Comparison of ENCODE assay signal across 8 cellular contexts in the genomic region with DNA sequence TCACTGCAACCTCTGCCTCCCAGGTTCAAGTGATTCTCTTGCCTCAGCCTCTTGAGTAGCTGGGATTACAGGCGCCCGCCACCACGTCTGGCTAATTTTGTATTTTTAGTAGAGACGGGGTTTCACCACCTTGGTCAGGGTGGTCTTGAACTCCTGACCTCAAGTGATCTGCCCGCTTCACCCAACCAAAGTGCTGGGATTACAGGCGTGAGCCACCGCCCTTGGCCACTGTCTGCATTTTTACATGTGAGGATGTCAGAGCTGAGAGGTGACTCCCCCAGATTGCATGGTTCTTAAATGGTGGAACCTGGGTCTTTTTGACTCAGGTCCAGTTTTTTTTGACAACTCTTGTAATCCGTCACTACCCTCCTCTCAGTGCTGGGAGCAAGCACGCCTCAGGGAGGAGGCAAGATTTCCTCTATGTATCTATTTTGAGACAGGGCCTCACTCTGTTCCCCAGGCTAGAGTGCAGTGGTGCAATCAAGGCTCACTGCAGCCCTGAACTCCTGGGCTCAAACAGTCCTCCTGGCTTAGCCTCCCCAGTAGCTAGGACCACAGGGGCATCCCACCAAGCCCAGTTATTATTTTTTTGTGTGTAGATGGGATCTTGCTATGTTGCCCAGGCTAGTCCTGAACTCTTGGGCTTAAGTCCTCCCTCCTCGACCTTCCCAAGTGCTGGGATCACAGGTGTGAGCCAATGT. TPM values are rescaled to one million over a fixed set of nuclear protein-coding genes. Genes with fewer than 3 reads are reported as not detected.
DNase-seq lines count a peak whose midpoint lies in the region; ATAC-seq and TF ChIP-seq lines count a peak whose summit lies in the region.

No MANE protein-coding gene starts in this region.

- intact Hi-C loops in esophagus muscularis mucosa (cut with DNase I) = no loop called here
- intact Hi-C loops in gastrocnemius medialis (cut with DNase I; ENCODE audit: low total_unique reads) = loop anchor here (10.0 kb wide), 1 partner anchor 1319 kb away; the partner anchor contains the start of genes FAM200A and ZNF655
- intact Hi-C loops in mucosa of descending colon (cut with DNase I, micrococcal nuclease) = no loop called here

- TF ChIP-seq CTCF in GM12864 (IDR thresholded peaks at IDR 0.05; ENCODE audit: low read depth, low read length, missing control alignments) = no peak
- TF ChIP-seq CTCF in RWPE2 (IDR thresholded peaks at IDR 0.05; ENCODE audit: poor library complexity, severe bottlenecking) = no peak
- TF ChIP-seq CTCF in esophagus muscularis mucosa (IDR thresholded peaks at IDR 0.05) = no peak
- TF ChIP-seq CTCF in gastrocnemius medialis (IDR thresholded peaks at IDR 0.05 in 4 of 5, conservative IDR thresholded peaks at IDR 0.05 in 1 of 5) = no peak
- no peak for TF ChIP-seq CTCF in mucosa of descending colon (IDR thresholded peaks at IDR 0.05)

- no peak for TF ChIP-seq EP300 in esophagus muscularis mucosa (IDR thresholded peaks at IDR 0.05)

- H3K9me3 ChIP-seq in RWPE2 (ENCODE audit: severe bottlenecking) = no peaks in the 10 kb centered on the region
- no peaks in the 10 kb centered on the region for H3K9me3 ChIP-seq in esophagus muscularis mucosa
- no peaks in the 10 kb centered on the region for H3K9me3 ChIP-seq in gastrocnemius medialis
- H3K9me3 ChIP-seq in mucosa of descending colon = no peaks in the 10 kb centered on the region

- no peak for DNase-seq in GM12864 (ENCODE audit: low read depth)
- DNase-seq in RWPE2 (ENCODE audit: low spot score) = no peak
- DNase-seq in esophagus muscularis mucosa (ENCODE audit: extremely low spot score) = no peak
- no peak for DNase-seq in gastrocnemius medialis
- DNase-seq in GOT3 (lab: John Stamatoyannopoulos, UW) = no peak
- no peak for DNase-seq in mucosa of descending colon

- no peak for TF ChIP-seq POLR2A in esophagus muscularis mucosa (IDR thresholded peaks at IDR 0.05; ENCODE audit: low read depth)
- no peak for TF ChIP-seq POLR2A in gastrocnemius medialis (IDR thresholded peaks at IDR 0.05)

- WGBS in esophagus muscularis mucosa = 90% methylated on average over 9 of the region's 10 CpGs

- no peaks in the 10 kb centered on the region for H3K27me3 ChIP-seq in RWPE2 (ENCODE audit: insufficient read depth, poor library complexity, severe bottlenecking)
- H3K27me3 ChIP-seq in esophagus muscularis mucosa = peaks cover 0 to 10% (median 0%) of the 10 kb centered on the region in 4 donors
- H3K27me3 ChIP-seq in gastrocnemius medialis = no peaks in the 10 kb centered on the region

- H3K36me3 ChIP-seq in RWPE2 (ENCODE audit: low read depth) (peaks cover 81% of the 10 kb centered on the region), esophagus muscularis mucosa (peaks cover 24 to 67% (median 50%) of the 10 kb centered on the region in 4 donors), gastrocnemius medialis (peaks cover 0 to 9% of the 10 kb centered on the region in 2 donors), mucosa of descending colon (ENCODE audit: low read depth) (no peaks in the 10 kb centered on the region)

- in situ Hi-C loops in gastrocnemius medialis (cut with MboI; ENCODE audit: low sequenced_read_pairs in 4 of 4) = loop anchor here in 3 of 4 donors (25.0 kb wide), 4 partner anchors 161 to 436 kb away; partner anchors contain the start of genes SPACDR (in 2 of the 3), EPO (in 1 of the 3), FBXO24 (in 1 of the 3) and LRCH4 (in 1 of the 3)

- ATAC-seq in RWPE2 (ENCODE audit: low read depth) = no peak
- no peak for ATAC-seq in gastrocnemius medialis
- ATAC-seq in HG03045 (IDR thresholded peaks at IDR 0.05; ENCODE audit: unreplicated experiment) = no peak
- no peak for ATAC-seq in HG02642 (IDR thresholded peaks at IDR 0.05; ENCODE audit: poor library complexity, unreplicated experiment)
- no peak for ATAC-seq in mucosa of descending colon

- H3K27ac ChIP-seq in RWPE2 (ENCODE audit: poor library complexity, severe bottlenecking) (peak overlapping the region; percentile 71), esophagus muscularis mucosa (replicated peaks in 1 of 4) (peak overlapping the region; percentile 92 to 99 (median 97)), gastrocnemius medialis (peak overlapping the region; percentile 93 to 98 (median 96))

- peaks cover 14% of the 10 kb centered on the region for H3K4me1 ChIP-seq in RWPE2 (ENCODE audit: insufficient read depth, poor library complexity, severe bottlenecking)
- H3K4me1 ChIP-seq in esophagus muscularis mucosa = peaks cover 32 to 56% (median 54%) of the 10 kb centered on the region in 4 donors
- H3K4me1 ChIP-seq in gastrocnemius medialis = peaks cover 33 to 40% of the 10 kb centered on the region in 2 donors
- peaks cover 23% of the 10 kb centered on the region for H3K4me1 ChIP-seq in mucosa of descending colon (ENCODE audit: low read depth)

- H3K4me3 ChIP-seq in GM12864 (ENCODE audit: low read depth, low read length) (peak overlapping the region; percentile 86; the same call in 1 of the 2 replicates), RWPE2 (ENCODE audit: severe bottlenecking) (no peak overlapping the region), esophagus muscularis mucosa (peak overlapping the region; percentile 92 to 99 (median 94)), gastrocnemius medialis (peak overlapping the region; percentile 70 to 99 (median 90)), mucosa of descending colon (no peak overlapping the region)

RNA-seq across cellular contexts. Expression of gene SRRT, which starts 1.2 kb away (rescaled TPM):
- total RNA-seq in esophagus muscularis mucosa (10 to 100 TPM; 47.2 to 69.6 (median 61.7) TPM), gastrocnemius medialis (10 to 100 TPM; 35.0 to 47.3 (median 39.8) TPM), mucosa of descending colon (100 to 1,000 TPM; 112 to 129 (median 120) TPM)

RNA-seq across cellular contexts. Expression of gene TRIP6, which starts 6.6 kb away (rescaled TPM):
- total RNA-seq in esophagus muscularis mucosa (10 to 100 TPM; 60.2 to 89.9 (median 81.2) TPM), gastrocnemius medialis (1 to 10 TPM; 4.6 to 9.1 (median 7.3) TPM), mucosa of descending colon (10 to 100 TPM; 27.8 to 42.7 (median 30.0) TPM)

RNA-seq across cellular contexts. Expression of gene UFSP1, which starts 15.8 kb away (rescaled TPM):
- 1 to 10 TPM; 2.1 to 8.7 (median 5.7) TPM for total RNA-seq in esophagus muscularis mucosa
- total RNA-seq in gastrocnemius medialis = 1 to 10 TPM; 2.0 to 7.1 (median 4.0) TPM
- 1 to 10 TPM; 2.1 to 3.4 (median 3.0) TPM for total RNA-seq in mucosa of descending colon

RNA-seq across cellular contexts. Expression of gene SLC12A9, which starts 21.2 kb away (rescaled TPM):
- 10 to 100 TPM; 15.0 to 26.0 (median 19.9) TPM for total RNA-seq in esophagus muscularis mucosa
- total RNA-seq in gastrocnemius medialis = 1 to 10 TPM; 2.5 to 4.3 (median 3.8) TPM
- 10 to 100 TPM; 27.9 to 34.0 (median 33.5) TPM for total RNA-seq in mucosa of descending colon

RNA-seq across cellular contexts. Expression of gene ACHE, which starts 21.9 kb away (rescaled TPM):
- total RNA-seq in esophagus muscularis mucosa (1 to 10 TPM; 2.5 to 4.6 (median 3.5) TPM), gastrocnemius medialis (10 to 100 TPM in 2 of 4 donors, 1 to 10 TPM in 2; 6.5 to 59.5 (median 11.4) TPM), mucosa of descending colon (10 to 100 TPM; 16.2 to 41.4 (median 20.9) TPM)

Comparison
In these comparisons a context has a peak if more than half of its experiments do, and no peak if none do; other contexts are left out.
1. H3K4me3 ChIP-seq: peak in GM12864 (single experiment), esophagus muscularis mucosa (4 of 4) and gastrocnemius medialis (4 of 4); none in RWPE2 (single experiment) and mucosa of descending colon (single experiment).
2. Peak in every context shown above with its lines, with median percentiles within 50 percentile points of each other: H3K27ac ChIP-seq.